19 cellular contexts compared by ENCODE assay signal in genomic region chr12:30278401-30278800, GRCh38.
DNase-seq lines count a peak whose midpoint lies in the region; ATAC-seq and TF ChIP-seq lines count a peak whose summit lies in the region.
"Had no signal": no experiment of that assay in that cellular context is flagged by ENCODE, and none has a peak within 500 bp of the region (broad histone marks: within the 10 kb centered on the region; RNA-seq: fewer than 3 reads in every experiment).

No MANE protein-coding gene starts in this region.

- intact Hi-C loops in prostate gland (cut with DNase I) = no loop called here

- no peak for ATAC-seq in GM18867 (IDR thresholded peaks at IDR 0.05; ENCODE audit: unreplicated experiment)
- ATAC-seq in HG02678 (IDR thresholded peaks at IDR 0.05; ENCODE audit: unreplicated experiment) = no peak
- no peak for ATAC-seq in HG03439 (IDR thresholded peaks at IDR 0.05; ENCODE audit: unreplicated experiment)
- ATAC-seq: CD8-positive, alpha-beta T cell; GM12878 had no signal

- no peak for TF ChIP-seq POLR2A in prostate gland (IDR thresholded peaks at IDR 0.05)

- no peak for TF ChIP-seq CTCF in prostate gland (IDR thresholded peaks at IDR 0.05)

- no peak overlapping the region for H3K27ac ChIP-seq in prostate gland
- H3K27ac ChIP-seq: BLaER1, C4-2B had no signal

- no peaks in the 10 kb centered on the region for H3K27me3 ChIP-seq in prostate gland (replicated peaks; ENCODE audit: insufficient read depth)
- H3K27me3 ChIP-seq: BLaER1 had no signal

- no peaks in the 10 kb centered on the region for H3K4me1 ChIP-seq in prostate gland (replicated peaks)
- H3K4me1 ChIP-seq: BLaER1, Caco-2, HAP-1 had no signal

- H3K36me3 ChIP-seq in prostate gland = no peaks in the 10 kb centered on the region
- H3K36me3 ChIP-seq: BLaER1, HAP-1 had no signal

- no peak overlapping the region for H3K4me3 ChIP-seq in prostate gland
- H3K4me3 ChIP-seq: BLaER1, GM12878, HAP-1 had no signal

- peak; percentile 93 for DNase-seq in cerebellar cortex (ENCODE audit: low spot score)
- DNase-seq in inferior parietal cortex (ENCODE audit: extremely low spot score) = peak; percentile 18
- DNase-seq in pons (ENCODE audit: low spot score) = peak; percentile 23
- DNase-seq in prostate gland (ENCODE audit: low spot score) = no peak
- DNase-seq: Caco-2; CD4-positive, CD25-positive, alpha-beta regulatory T cell; CD8-positive, alpha-beta T cell; DMS153; DND-41; GDM1; GOT3; HFFc6 had no signal

- no peaks in the 10 kb centered on the region for H3K9me3 ChIP-seq in prostate gland
- H3K9me3 ChIP-seq: HAP-1 had no signal
